ENCODE assay signal across 8 cellular contexts in the genomic region with DNA sequence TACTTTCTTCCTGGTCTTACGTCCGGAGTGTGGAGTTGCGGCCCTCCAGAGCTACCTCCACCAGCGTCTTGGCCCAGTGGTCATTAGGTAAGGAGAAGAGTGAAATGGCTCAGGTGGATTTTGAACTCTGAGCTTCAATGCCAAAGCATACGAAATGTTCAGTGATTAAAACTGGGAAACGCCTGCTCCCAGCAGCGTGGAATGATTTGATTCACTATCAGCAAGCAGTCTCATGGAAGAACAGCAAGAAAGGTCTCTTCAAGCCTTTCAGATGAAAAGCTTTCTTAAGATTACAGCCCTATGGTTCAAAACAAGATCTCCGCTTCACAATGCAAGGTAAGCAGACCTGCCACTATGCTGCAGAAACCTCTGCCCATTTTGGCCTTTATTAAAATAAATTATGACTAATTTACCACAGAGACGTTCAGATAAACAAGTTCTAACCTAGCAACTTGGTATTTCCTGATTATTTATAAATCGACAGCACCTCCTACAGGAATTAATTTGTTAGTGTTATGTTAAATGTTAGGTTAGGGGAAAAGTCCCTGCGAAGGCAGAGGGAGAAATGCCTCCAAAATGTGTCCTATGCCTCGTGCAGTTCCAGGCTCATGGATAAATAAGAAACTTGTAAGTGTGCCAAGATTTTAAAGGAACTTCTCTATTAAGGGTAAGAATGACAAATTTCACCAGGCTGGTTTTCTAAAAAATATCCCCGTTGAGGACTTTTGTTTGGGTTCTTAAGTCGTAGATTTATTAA. TPM values are rescaled to one million over a fixed set of nuclear protein-coding genes. Genes with fewer than 3 reads are reported as not detected.
DNase-seq lines count a peak whose midpoint lies in the region; ATAC-seq, FAIRE-seq and TF ChIP-seq lines count a peak whose summit lies in the region.

No MANE protein-coding gene starts in this region.

- H3K9ac ChIP-seq in endothelial cell of umbilical vein (replicated peaks; ENCODE audit: extremely low read depth, insufficient read depth, low read length): no peak overlapping the region

- FAIRE-seq in endothelial cell of umbilical vein (lab: Jason Lieb, UNC): peak; percentile 54

- no peak for DNase-seq in natural killer cell
- DNase-seq in natural killer cell treated with Interleukin-12 subunit alpha and Interleukin-12 subunit beta and Interleukin-15 and Interleukin-18, amount 100 ng/mL, for 72 hours (ENCODE audit: low spot score): no peak
- peak; percentile 53 to 63 for DNase-seq in NCI-H526 (lab: John Stamatoyannopoulos, UW)
- DNase-seq in endothelial cell of umbilical vein (ENCODE audit: low read depth, low spot score): peak; percentile 57
- DNase-seq in type B pancreatic cell (ENCODE audit: extremely low spot score, unreplicated experiment): no peak
- no peak for DNase-seq in left cardiac atrium

- CTCF ChIA-PET in endothelial cell of umbilical vein (lab: Charles Lee): interaction anchor here (0.8 to 2.7 kb wide), 16 partner anchors 11 to 1413 kb away, joined by 3 to 35 read pairs (median 4); a partner anchor contains a TSS

- no TSS peak for BruUV-seq in endothelial cell of umbilical vein (replicated peaks; lab: Mats Ljungman, UMichigan)

- no peaks in the 10 kb centered on the region for H3K9me3 Mint-ChIP-seq in natural killer cell
- no peaks in the 10 kb centered on the region for H3K9me3 Mint-ChIP-seq in natural killer cell treated with Interleukin-12 subunit alpha and Interleukin-12 subunit beta and Interleukin-15 and Interleukin-18, amount 100 ng/mL, for 72 hours
- no peaks in the 10 kb centered on the region for H3K9me3 Mint-ChIP-seq in type B pancreatic cell

- H2AFZ ChIP-seq in endothelial cell of umbilical vein (ENCODE audit: low read depth, low read length): no peak overlapping the region

- H3K9me1 ChIP-seq in endothelial cell of umbilical vein (replicated peaks; ENCODE audit: control insufficient read depth, extremely low read depth, insufficient read depth, low read length): no peaks in the 10 kb centered on the region

- peaks cover 0 to 3% of the 10 kb centered on the region in 2 experiments for H3K36me3 ChIP-seq in endothelial cell of umbilical vein (ENCODE audit: control insufficient read depth in 2 of 2, extremely low read depth in 1 of 2, insufficient read depth in 2 of 2, low read length in 2 of 2)

- no peak overlapping the region for H3K4me2 ChIP-seq in endothelial cell of umbilical vein (ENCODE audit: insufficient read depth, low read length)

- H4K20me1 ChIP-seq in endothelial cell of umbilical vein (replicated peaks; ENCODE audit: control insufficient read depth, extremely low read depth, insufficient read depth, low read length): no peaks in the 10 kb centered on the region

- H3K27me3 ChIP-seq in endothelial cell of umbilical vein (ENCODE audit: control insufficient read depth in 2 of 2, insufficient read depth in 2 of 2, low read length in 2 of 2): peaks cover 45 to 50% of the 10 kb centered on the region in 2 experiments

- dilution Hi-C loops in endothelial cell of umbilical vein (cut with MboI; ENCODE audit: extremely low pct_ligation_motif_present, low sequenced_read_pairs): no loop called here

- no peak for TF ChIP-seq POLR2A in endothelial cell of umbilical vein (IDR thresholded peaks at IDR 0.05; ENCODE audit: low read depth, low read length)

- no peak overlapping the region for H3K4me3 ChIP-seq in endothelial cell of umbilical vein (replicated peaks in 1 of 3; ENCODE audit: insufficient read depth in 1 of 3, low read depth in 1 of 3, low read length in 3 of 3)

- no peak overlapping the region for H3K27ac ChIP-seq in endothelial cell of umbilical vein (ENCODE audit: insufficient read depth, low read depth, low read length)

- H3K27ac Mint-ChIP-seq in natural killer cell: peak overlapping the region in 1 of 2 donors; percentile 36
- no peak overlapping the region for H3K27ac Mint-ChIP-seq in natural killer cell treated with Interleukin-12 subunit alpha and Interleukin-12 subunit beta and Interleukin-15 and Interleukin-18, amount 100 ng/mL, for 72 hours
- H3K27ac Mint-ChIP-seq in type B pancreatic cell: no peak overlapping the region

- no peaks in the 10 kb centered on the region for H3K9me3 ChIP-seq in endothelial cell of umbilical vein (replicated peaks; ENCODE audit: control insufficient read depth, insufficient read depth, low read length)

- intact Hi-C loops in natural killer cell (cut with micrococcal nuclease): no loop called here
- intact Hi-C loops in endothelial cell of umbilical vein (cut with micrococcal nuclease): loop anchor here (1.0 to 5.0 kb wide), 4 partner anchors 593 to 1318 kb away; no protein-coding TSS in a partner anchor
- intact Hi-C loops in left cardiac atrium (cut with DNase I): loop anchor here (5.0 to 10.0 kb wide), 4 partner anchors 188 to 943 kb away; no protein-coding TSS in a partner anchor

- TF ChIP-seq CTCF in natural killer cell (IDR thresholded peaks at IDR 0.05) (peak; percentile 38), endothelial cell of umbilical vein (IDR thresholded peaks at IDR 0.05; ENCODE audit: extremely low read depth in 1 of 2, insufficient read depth in 1 of 2, low read depth in 1 of 2, low read length in 2 of 2) (peak in 1 of 2 donors; percentile 17), type B pancreatic cell (conservative IDR thresholded peaks at IDR 0.05) (peak; percentile 78)

- no peak overlapping the region for H3K4me3 Mint-ChIP-seq in natural killer cell
- H3K4me3 Mint-ChIP-seq in natural killer cell treated with Interleukin-12 subunit alpha and Interleukin-12 subunit beta and Interleukin-15 and Interleukin-18, amount 100 ng/mL, for 72 hours: no peak overlapping the region
- H3K4me3 Mint-ChIP-seq in type B pancreatic cell: peak overlapping the region; percentile 75

- H3K27me3 Mint-ChIP-seq in natural killer cell (ENCODE audit: low read depth in 2 of 2) (peaks cover 37 to 45% of the 10 kb centered on the region in 2 donors), type B pancreatic cell (peaks cover 63% of the 10 kb centered on the region)
- peaks cover 31 to 50% of the 10 kb centered on the region in 2 donors for H3K27me3 Mint-ChIP-seq in natural killer cell treated with Interleukin-12 subunit alpha and Interleukin-12 subunit beta and Interleukin-15 and Interleukin-18, amount 100 ng/mL, for 72 hours

- H3K79me2 ChIP-seq in endothelial cell of umbilical vein (ENCODE audit: control insufficient read depth, insufficient read depth, low read length): no peaks in the 10 kb centered on the region

- peak in 1 of 3 donors; percentile 20 for ATAC-seq in natural killer cell
- ATAC-seq in natural killer cell treated with Interleukin-12 subunit alpha and Interleukin-12 subunit beta and Interleukin-15 and Interleukin-18, amount 100 ng/mL, for 72 hours: no peak
- no peak for ATAC-seq in HG02938 (IDR thresholded peaks at IDR 0.05; ENCODE audit: unreplicated experiment)
- ATAC-seq in HG02571 (IDR thresholded peaks at IDR 0.05; ENCODE audit: unreplicated experiment): no peak
- ATAC-seq in left cardiac atrium: no peak

- H3K4me1 Mint-ChIP-seq in natural killer cell: peaks cover 21 to 39% of the 10 kb centered on the region in 2 donors
- peaks cover 27 to 29% of the 10 kb centered on the region in 2 donors for H3K4me1 Mint-ChIP-seq in natural killer cell treated with Interleukin-12 subunit alpha and Interleukin-12 subunit beta and Interleukin-15 and Interleukin-18, amount 100 ng/mL, for 72 hours (ENCODE audit: low read depth in 2 of 2)
- H3K4me1 Mint-ChIP-seq in type B pancreatic cell (ENCODE audit: unreplicated experiment): peaks cover 25% of the 10 kb centered on the region

- H3K4me1 ChIP-seq in endothelial cell of umbilical vein (ENCODE audit: control insufficient read depth, extremely low read depth, insufficient read depth, low read length): peaks cover 19% of the 10 kb centered on the region

- peaks cover 18% of the 10 kb centered on the region for H3K36me3 Mint-ChIP-seq in natural killer cell
- H3K36me3 Mint-ChIP-seq in natural killer cell treated with Interleukin-12 subunit alpha and Interleukin-12 subunit beta and Interleukin-15 and Interleukin-18, amount 100 ng/mL, for 72 hours: peaks cover 16% of the 10 kb centered on the region
- H3K36me3 Mint-ChIP-seq in type B pancreatic cell: peaks cover 22% of the 10 kb centered on the region

- POLR2A ChIA-PET in endothelial cell of umbilical vein (lab: Charles Lee): no interaction called here

TF ChIP-seq in endothelial cell of umbilical vein, 7 proteins besides CTCF, POLR2A, EP300 and RAD21 (continues in another document):
- TF ChIP-seq JUN (IDR thresholded peaks at IDR 0.05; ENCODE audit: borderline replicate concordance, insufficient read depth, insufficient read length, low read depth) (no peak), POLR2AphosphoS5 (IDR thresholded peaks at IDR 0.05; ENCODE audit: insufficient read depth, low read depth, low read length) (no peak)

RNA-seq across cellular contexts. Expression of a gene that starts 10.1 kb away (rescaled TPM):
- total RNA-seq in natural killer cell (not detected), endothelial cell of umbilical vein (not detected in 2 replicates), type B pancreatic cell (ENCODE audit: low replicate concordance) (0.56 TPM in 1 of 2 replicates, not detected in the other), left cardiac atrium (not detected)
- total RNA-seq in natural killer cell treated with Interleukin-12 subunit alpha and Interleukin-12 subunit beta and Interleukin-15 and Interleukin-18, amount 100 ng/mL, for 72 hours: not detected
- not detected in 2 replicates for polyA plus RNA-seq in endothelial cell of umbilical vein
- polyA plus RNA-seq in endothelial cell of umbilical vein (2011; cell fraction: cytosol; rRNA removed): not detected in 2 replicates
- polyA plus RNA-seq in endothelial cell of umbilical vein (2011; cell fraction: nucleus; rRNA removed): not detected in 2 replicates
- polyA plus RNA-seq in endothelial cell of umbilical vein (2012): not detected in 2 replicates
- not detected in 2 replicates for polyA minus RNA-seq in endothelial cell of umbilical vein
- not detected for polyA minus RNA-seq in endothelial cell of umbilical vein (2011; cell fraction: cytosol; rRNA and poly(A)+ RNA removed)
- not detected in 2 replicates for polyA minus RNA-seq in endothelial cell of umbilical vein (2011; cell fraction: nucleus; rRNA and poly(A)+ RNA removed)

RNA-seq across cellular contexts. Expression of a gene that starts 50.6 kb away (rescaled TPM):
- total RNA-seq in natural killer cell (10 to 100 TPM; 16.6 to 20.6 (median 16.9) TPM), endothelial cell of umbilical vein (21.7 and 24.0 TPM in 2 replicates), type B pancreatic cell (ENCODE audit: low replicate concordance) (23.2 and 25.9 TPM in 2 replicates), left cardiac atrium (10 to 100 TPM; 27.8 to 32.0 TPM)
- total RNA-seq in natural killer cell treated with Interleukin-12 subunit alpha and Interleukin-12 subunit beta and Interleukin-15 and Interleukin-18, amount 100 ng/mL, for 72 hours: 10 to 100 TPM; 22.1 to 26.7 TPM
- polyA plus RNA-seq in endothelial cell of umbilical vein: 6.9 and 10.7 TPM in 2 replicates
- polyA plus RNA-seq in endothelial cell of umbilical vein (2011; cell fraction: cytosol; rRNA removed): 11.7 and 12.2 TPM in 2 replicates
- polyA plus RNA-seq in endothelial cell of umbilical vein (2011; cell fraction: nucleus; rRNA removed): 14.4 and 17.5 TPM in 2 replicates
- 16.4 and 25.0 TPM in 2 replicates for polyA plus RNA-seq in endothelial cell of umbilical vein (2012)
- 7.9 and 14.4 TPM in 2 replicates for polyA minus RNA-seq in endothelial cell of umbilical vein
- polyA minus RNA-seq in endothelial cell of umbilical vein (2011; cell fraction: cytosol; rRNA and poly(A)+ RNA removed): 5.4 TPM
- 11.9 and 13.8 TPM in 2 replicates for polyA minus RNA-seq in endothelial cell of umbilical vein (2011; cell fraction: nucleus; rRNA and poly(A)+ RNA removed)

Comparison
In these comparisons a context has a peak if more than half of its experiments do, and no peak if none do; other contexts are left out.
1. DNase-seq: peak in NCI-H526 (2 of 2) and endothelial cell of umbilical vein (single experiment); none in natural killer cell (single experiment), natural killer cell treated with Interleukin-12 subunit alpha and Interleukin-12 subunit beta and Interleukin-15 and Interleukin-18, amount 100 ng/mL, for 72 hours (single experiment), type B pancreatic cell (single experiment) and left cardiac atrium (single experiment).